ENCODE assay signal across 1 cellular context in genomic region chr6:170130201-170130621, GRCh38.
TF ChIP-seq lines count a peak whose summit lies in the region.

No MANE protein-coding gene starts in this region.

TF ChIP-seq in HepG2, 621 proteins besides CTCF, POLR2A, EP300 and RAD21 (continued from another document):
- TF ChIP-seq PAXIP1 (CRISPR knock-in tag; conservative IDR thresholded peaks at IDR 0.05): no peak
- TF ChIP-seq ZSCAN30 (CRISPR knock-in tag; IDR thresholded peaks at IDR 0.05): no peak
